26 cellular contexts compared by ENCODE assay signal in genomic region chr1:209222826-209223225, GRCh38.
"Had no signal": no experiment of that assay in that cellular context is flagged by ENCODE, and none has a peak within 500 bp of the region (broad histone marks: within the 10 kb centered on the region; RNA-seq: fewer than 3 reads in every experiment).

No MANE protein-coding gene starts in this region.

- H3K4me2 ChIP-seq: neural progenitor cell, smooth muscle cell had no signal

- H3K4me1 ChIP-seq: left ventricle myocardium inferior, neural progenitor cell, parathyroid adenoma, right atrium auricular region, right lobe of liver, tibial nerve had no signal

- H3K9me3 ChIP-seq: neutrophil, right atrium auricular region, right lobe of liver, vagina had no signal

- H3K27me3 ChIP-seq: neural progenitor cell, neutrophil, right atrium auricular region, right lobe of liver, tibial nerve, vagina had no signal

- H2AFZ ChIP-seq: neural progenitor cell, parathyroid adenoma had no signal

- H3K27ac ChIP-seq: left ventricle myocardium inferior, neural progenitor cell, neutrophil, parathyroid adenoma, right atrium auricular region, right lobe of liver, tibial nerve, vagina had no signal

- H3K36me3 ChIP-seq: left ventricle myocardium inferior, neural progenitor cell, neutrophil, right atrium auricular region, right lobe of liver, tibial nerve, vagina had no signal

- H3K79me2 ChIP-seq: parathyroid adenoma had no signal

- H3K4me3 ChIP-seq: left ventricle myocardium inferior, lung, neural progenitor cell, right atrium auricular region, right lobe of liver, smooth muscle cell, tibial nerve, vagina had no signal

- H3K9ac ChIP-seq: neural progenitor cell, parathyroid adenoma had no signal

- DNase-seq: hypothalamus; immature natural killer cell; kidney; left colon; left ventricle myocardium inferior; mesendoderm; naive B cell; natural killer cell; nephron progenitor cell; occipital lobe; right lobe of liver; stimulated activated CD4-positive, alpha-beta T cell treated with anti-CD3 and anti-CD28 coated beads, Interleukin-1b, Interleukin-23, amount 100 ng/mL, for 48 hours; stimulated activated CD4-positive, alpha-beta T cell treated with anti-CD3 and anti-CD28 coated beads, Interleukin-2, amount 100 ng/mL, for 48 hours; stimulated activated CD4-positive, alpha-beta T cell treated with anti-CD3 and anti-CD28 coated beads, Interleukin-4, amount 100 ng/mL, for 4 hours; stimulated activated CD8-positive, alpha-beta memory T cell treated with anti-CD3 and anti-CD28 coated beads, Interleukin-4, amount 100 ng/mL, for 48 hours; stimulated activated naive CD4-positive, alpha-beta T cell treated with Interleukin-2 at 50 U/mL for 16 hours; stimulated activated naive CD8-positive, alpha-beta T cell treated with anti-CD3 and anti-CD28 coated beads, Interleukin-15, amount 100 ng/mL, for 72 hours; substantia nigra had no signal
